19 cellular contexts compared by ENCODE assay signal in genomic region chr10:48481385-48481784, GRCh38.
"Had no signal": no experiment of that assay in that cellular context is flagged by ENCODE, and none has a peak within 500 bp of the region (broad histone marks: within the 10 kb centered on the region; RNA-seq: fewer than 3 reads in every experiment).

No MANE protein-coding gene starts in this region.

- ATAC-seq: PC-3 had no signal

- H3K27ac ChIP-seq: HL-60, RWPE1 had no signal

- DNase-seq: Karpas-422; KG1; MM.1S; NCI-H1092 treated with DMSO at 0.1 percent for 48 hours; NCI-H1436; NCI-H187; NCI-H2029; NCI-H2081 treated with DMSO at 0.1 percent for 48 hours; NCI-H2171; NCI-H226; NCI-H510A; NCI-H524 treated with DMSO at 0.1 percent for 48 hours; NCI-H69; NCI-H774; NK-92 treated with Interleukin-12 subunit alpha and Interleukin-12 subunit beta, amount 100 ng/mL, for 24 hours; PC-3; SHP77 had no signal
